Comparison of ENCODE assay signal across 1 cellular context in the genomic region with DNA sequence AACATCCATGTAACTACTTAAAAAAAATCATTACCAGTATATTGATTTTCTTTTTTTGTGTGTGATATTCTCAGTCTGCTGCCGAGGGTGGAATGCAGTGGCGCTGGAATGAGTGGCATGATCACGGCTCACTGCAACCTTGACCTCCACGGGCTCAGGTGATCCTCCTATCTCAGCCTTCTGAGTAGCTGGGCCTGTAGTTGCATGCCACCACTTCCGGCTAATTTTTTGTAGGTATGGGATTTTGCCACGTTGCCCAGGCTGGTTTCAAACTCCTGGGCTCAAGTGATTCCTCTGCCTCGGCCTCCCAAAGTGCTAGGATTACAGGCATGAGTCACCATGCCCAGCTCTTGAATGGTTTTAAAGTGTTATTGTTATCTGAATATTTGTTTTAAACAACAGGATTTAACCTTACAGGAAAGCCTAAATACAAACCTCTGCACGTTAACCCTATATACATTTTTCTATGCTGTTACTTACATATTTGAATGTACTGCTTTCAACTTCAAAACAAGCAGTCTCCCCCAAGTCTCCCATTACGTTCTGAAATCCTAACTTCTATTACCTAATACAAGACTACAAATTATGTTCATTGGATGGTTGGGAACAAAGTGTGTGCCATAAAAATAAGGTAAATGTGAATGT.
TF ChIP-seq lines count a peak whose summit lies in the region.

No MANE protein-coding gene starts in this region.

TF ChIP-seq in HepG2, 621 proteins besides CTCF, POLR2A, EP300 and RAD21 (continued from another document and continues in another):
- TF ChIP-seq, protein P1, sequence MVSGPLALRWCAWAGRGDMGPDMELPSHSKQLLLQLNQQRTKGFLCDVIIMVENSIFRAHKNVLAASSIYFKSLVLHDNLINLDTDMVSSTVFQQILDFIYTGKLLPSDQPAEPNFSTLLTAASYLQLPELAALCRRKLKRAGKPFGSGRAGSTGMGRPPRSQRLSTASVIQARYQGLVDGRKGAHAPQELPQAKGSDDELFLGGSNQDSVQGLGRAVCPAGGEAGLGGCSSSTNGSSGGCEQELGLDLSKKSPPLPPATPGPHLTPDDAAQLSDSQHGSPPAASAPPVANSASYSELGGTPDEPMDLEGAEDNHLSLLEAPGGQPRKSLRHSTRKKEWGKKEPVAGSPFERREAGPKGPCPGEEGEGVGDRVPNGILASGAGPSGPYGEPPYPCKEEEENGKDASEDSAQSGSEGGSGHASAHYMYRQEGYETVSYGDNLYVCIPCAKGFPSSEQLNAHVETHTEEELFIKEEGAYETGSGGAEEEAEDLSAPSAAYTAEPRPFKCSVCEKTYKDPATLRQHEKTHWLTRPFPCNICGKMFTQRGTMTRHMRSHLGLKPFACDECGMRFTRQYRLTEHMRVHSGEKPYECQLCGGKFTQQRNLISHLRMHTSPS (CRISPR knock-in tag; IDR thresholded peaks at IDR 0.05; ENCODE audit: low read depth) = peak; percentile 63; the same call in 1 of the 2 replicates
- TF ChIP-seq ZFP36L1 (CRISPR knock-in tag; IDR thresholded peaks at IDR 0.05) (no peak), TBX3 (IDR thresholded peaks at IDR 0.05; ENCODE audit: borderline replicate concordance) (0 out of 2 replicates have a peak, but pooled peaks have one; percentile 22), DNMT3B (CRISPR knock-in tag; conservative IDR thresholded peaks at IDR 0.05) (no peak), ZFX (CRISPR knock-in tag; IDR thresholded peaks at IDR 0.05; ENCODE audit: low read depth) (peak; percentile 75), ZFAT (CRISPR knock-in tag; conservative IDR thresholded peaks at IDR 0.05) (no peak), NFE2L2 (IDR thresholded peaks at IDR 0.05; ENCODE audit: low read length) (no peak), ZBTB21 (CRISPR knock-in tag; IDR thresholded peaks at IDR 0.05) (no peak), GFI1 (CRISPR knock-in tag; IDR thresholded peaks at IDR 0.05; ENCODE audit: borderline replicate concordance) (0 out of 2 replicates have a peak, but pooled peaks have one; percentile 19), ZNF550 (CRISPR knock-in tag; IDR thresholded peaks at IDR 0.05; ENCODE audit: borderline replicate concordance) (no peak), ZKSCAN1 (IDR thresholded peaks at IDR 0.05; ENCODE audit: low read length) (no peak), GABPA (IDR thresholded peaks at IDR 0.05; ENCODE audit: low read depth, low read length) (no peak), GABPA (CRISPR knock-in tag; IDR thresholded peaks at IDR 0.05; ENCODE audit: low read depth) (peak; percentile 78), ZSCAN31 (CRISPR knock-in tag; IDR thresholded peaks at IDR 0.05; ENCODE audit: low read depth) (no peak), ZNF33B (CRISPR knock-in tag; IDR thresholded peaks at IDR 0.05) (no peak), ZNF768 (CRISPR knock-in tag; IDR thresholded peaks at IDR 0.05) (no peak), SMAD3 (CRISPR knock-in tag; IDR thresholded peaks at IDR 0.05) (no peak), HNF4A (CRISPR knock-in tag; IDR thresholded peaks at IDR 0.05) (0 out of 2 replicates have a peak, but pooled peaks have one; percentile 27), ZNF598 (CRISPR knock-in tag; IDR thresholded peaks at IDR 0.05; ENCODE audit: borderline replicate concordance) (no peak), GABPB1 (CRISPR knock-in tag; IDR thresholded peaks at IDR 0.05) (peak; percentile 73), ZNF790 (CRISPR knock-in tag; IDR thresholded peaks at IDR 0.05; ENCODE audit: borderline replicate concordance) (no peak), SAP130 (CRISPR knock-in tag; IDR thresholded peaks at IDR 0.05; ENCODE audit: low read depth) (peak; percentile 54), YEATS4 (CRISPR knock-in tag; IDR thresholded peaks at IDR 0.05; ENCODE audit: borderline replicate concordance) (no peak), ZC3H13 (CRISPR knock-in tag; IDR thresholded peaks at IDR 0.05) (no peak), FOXJ3 (CRISPR knock-in tag; IDR thresholded peaks at IDR 0.05; ENCODE audit: borderline replicate concordance) (no peak), ZFP36L2 (CRISPR knock-in tag; IDR thresholded peaks at IDR 0.05) (no peak), REXO4 (CRISPR knock-in tag; IDR thresholded peaks at IDR 0.05; ENCODE audit: borderline replicate concordance) (no peak), ZNF101 (CRISPR knock-in tag; IDR thresholded peaks at IDR 0.05; ENCODE audit: borderline replicate concordance, low read depth) (no peak), ZNF672 (CRISPR knock-in tag; IDR thresholded peaks at IDR 0.05) (no peak), JDP2 (CRISPR knock-in tag; IDR thresholded peaks at IDR 0.05; ENCODE audit: borderline replicate concordance) (no peak), REPIN1 (CRISPR knock-in tag; IDR thresholded peaks at IDR 0.05; ENCODE audit: borderline replicate concordance, low read depth) (0 out of 2 replicates have a peak, but pooled peaks have one; percentile 44)
- TF ChIP-seq, protein P2, sequence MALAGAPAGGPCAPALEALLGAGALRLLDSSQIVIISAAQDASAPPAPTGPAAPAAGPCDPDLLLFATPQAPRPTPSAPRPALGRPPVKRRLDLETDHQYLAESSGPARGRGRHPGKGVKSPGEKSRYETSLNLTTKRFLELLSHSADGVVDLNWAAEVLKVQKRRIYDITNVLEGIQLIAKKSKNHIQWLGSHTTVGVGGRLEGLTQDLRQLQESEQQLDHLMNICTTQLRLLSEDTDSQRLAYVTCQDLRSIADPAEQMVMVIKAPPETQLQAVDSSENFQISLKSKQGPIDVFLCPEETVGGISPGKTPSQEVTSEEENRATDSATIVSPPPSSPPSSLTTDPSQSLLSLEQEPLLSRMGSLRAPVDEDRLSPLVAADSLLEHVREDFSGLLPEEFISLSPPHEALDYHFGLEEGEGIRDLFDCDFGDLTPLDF (CRISPR knock-in tag; IDR thresholded peaks at IDR 0.05) = no peak
- TF ChIP-seq, protein P3, sequence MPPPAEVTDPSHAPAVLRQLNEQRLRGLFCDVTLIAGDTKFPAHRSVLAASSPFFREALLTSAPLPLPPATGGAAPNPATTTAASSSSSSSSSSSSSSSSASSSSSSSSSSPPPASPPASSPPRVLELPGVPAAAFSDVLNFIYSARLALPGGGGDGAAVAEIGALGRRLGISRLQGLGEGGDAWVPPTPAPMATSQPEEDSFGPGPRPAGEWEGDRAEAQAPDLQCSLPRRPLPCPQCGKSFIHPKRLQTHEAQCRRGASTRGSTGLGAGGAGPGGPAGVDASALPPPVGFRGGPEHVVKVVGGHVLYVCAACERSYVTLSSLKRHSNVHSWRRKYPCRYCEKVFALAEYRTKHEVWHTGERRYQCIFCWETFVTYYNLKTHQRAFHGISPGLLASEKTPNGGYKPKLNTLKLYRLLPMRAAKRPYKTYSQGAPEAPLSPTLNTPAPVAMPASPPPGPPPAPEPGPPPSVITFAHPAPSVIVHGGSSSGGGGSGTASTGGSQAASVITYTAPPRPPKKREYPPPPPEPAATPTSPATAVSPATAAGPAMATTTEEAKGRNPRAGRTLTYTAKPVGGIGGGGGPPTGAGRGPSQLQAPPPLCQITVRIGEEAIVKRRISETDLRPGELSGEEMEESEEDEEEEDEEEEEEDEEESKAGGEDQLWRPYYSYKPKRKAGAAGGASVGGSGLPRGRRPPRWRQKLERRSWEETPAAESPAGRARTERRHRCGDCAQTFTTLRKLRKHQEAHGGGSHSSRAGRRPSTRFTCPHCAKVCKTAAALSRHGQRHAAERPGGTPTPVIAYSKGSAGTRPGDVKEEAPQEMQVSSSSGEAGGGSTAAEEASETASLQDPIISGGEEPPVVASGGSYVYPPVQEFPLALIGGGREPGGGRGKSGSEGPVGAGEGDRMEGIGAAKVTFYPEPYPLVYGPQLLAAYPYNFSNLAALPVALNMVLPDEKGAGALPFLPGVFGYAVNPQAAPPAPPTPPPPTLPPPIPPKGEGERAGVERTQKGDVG (CRISPR knock-in tag; IDR thresholded peaks at IDR 0.05; ENCODE audit: borderline replicate concordance) = no peak
- TF ChIP-seq, protein P4, sequence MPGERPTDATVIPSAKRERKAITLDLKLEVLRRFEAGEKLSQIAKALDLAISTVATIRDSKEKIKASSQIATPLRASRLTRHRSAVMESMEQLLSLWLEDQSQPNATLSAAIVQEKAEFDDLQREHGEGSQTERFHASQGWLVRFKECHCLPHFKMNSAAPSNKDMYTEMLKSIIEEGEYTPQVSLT (CRISPR knock-in tag; IDR thresholded peaks at IDR 0.05; ENCODE audit: borderline replicate concordance, low read depth) = no peak
- TF ChIP-seq, protein P5, sequence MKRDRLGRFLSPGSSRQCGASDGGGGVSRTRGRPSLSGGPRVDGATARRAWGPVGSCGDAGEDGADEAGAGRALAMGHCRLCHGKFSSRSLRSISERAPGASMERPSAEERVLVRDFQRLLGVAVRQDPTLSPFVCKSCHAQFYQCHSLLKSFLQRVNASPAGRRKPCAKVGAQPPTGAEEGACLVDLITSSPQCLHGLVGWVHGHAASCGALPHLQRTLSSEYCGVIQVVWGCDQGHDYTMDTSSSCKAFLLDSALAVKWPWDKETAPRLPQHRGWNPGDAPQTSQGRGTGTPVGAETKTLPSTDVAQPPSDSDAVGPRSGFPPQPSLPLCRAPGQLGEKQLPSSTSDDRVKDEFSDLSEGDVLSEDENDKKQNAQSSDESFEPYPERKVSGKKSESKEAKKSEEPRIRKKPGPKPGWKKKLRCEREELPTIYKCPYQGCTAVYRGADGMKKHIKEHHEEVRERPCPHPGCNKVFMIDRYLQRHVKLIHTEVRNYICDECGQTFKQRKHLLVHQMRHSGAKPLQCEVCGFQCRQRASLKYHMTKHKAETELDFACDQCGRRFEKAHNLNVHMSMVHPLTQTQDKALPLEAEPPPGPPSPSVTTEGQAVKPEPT (CRISPR knock-in tag; IDR thresholded peaks at IDR 0.05; ENCODE audit: low read depth) = no peak
- TF ChIP-seq, protein P6, sequence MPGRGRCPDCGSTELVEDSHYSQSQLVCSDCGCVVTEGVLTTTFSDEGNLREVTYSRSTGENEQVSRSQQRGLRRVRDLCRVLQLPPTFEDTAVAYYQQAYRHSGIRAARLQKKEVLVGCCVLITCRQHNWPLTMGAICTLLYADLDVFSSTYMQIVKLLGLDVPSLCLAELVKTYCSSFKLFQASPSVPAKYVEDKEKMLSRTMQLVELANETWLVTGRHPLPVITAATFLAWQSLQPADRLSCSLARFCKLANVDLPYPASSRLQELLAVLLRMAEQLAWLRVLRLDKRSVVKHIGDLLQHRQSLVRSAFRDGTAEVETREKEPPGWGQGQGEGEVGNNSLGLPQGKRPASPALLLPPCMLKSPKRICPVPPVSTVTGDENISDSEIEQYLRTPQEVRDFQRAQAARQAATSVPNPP (CRISPR knock-in tag; IDR thresholded peaks at IDR 0.05) = no peak
- TF ChIP-seq, protein P7, sequence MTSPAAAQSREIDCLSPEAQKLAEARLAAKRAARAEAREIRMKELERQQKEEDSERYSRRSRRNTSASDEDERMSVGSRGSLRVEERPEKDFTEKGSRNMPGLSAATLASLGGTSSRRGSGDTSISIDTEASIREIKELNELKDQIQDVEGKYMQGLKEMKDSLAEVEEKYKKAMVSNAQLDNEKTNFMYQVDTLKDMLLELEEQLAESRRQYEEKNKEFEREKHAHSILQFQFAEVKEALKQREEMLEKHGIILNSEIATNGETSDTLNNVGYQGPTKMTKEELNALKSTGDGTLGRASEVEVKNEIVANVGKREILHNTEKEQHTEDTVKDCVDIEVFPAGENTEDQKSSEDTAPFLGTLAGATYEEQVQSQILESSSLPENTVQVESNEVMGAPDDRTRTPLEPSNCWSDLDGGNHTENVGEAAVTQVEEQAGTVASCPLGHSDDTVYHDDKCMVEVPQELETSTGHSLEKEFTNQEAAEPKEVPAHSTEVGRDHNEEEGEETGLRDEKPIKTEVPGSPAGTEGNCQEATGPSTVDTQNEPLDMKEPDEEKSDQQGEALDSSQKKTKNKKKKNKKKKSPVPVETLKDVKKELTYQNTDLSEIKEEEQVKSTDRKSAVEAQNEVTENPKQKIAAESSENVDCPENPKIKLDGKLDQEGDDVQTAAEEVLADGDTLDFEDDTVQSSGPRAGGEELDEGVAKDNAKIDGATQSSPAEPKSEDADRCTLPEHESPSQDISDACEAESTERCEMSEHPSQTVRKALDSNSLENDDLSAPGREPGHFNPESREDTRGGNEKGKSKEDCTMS (CRISPR knock-in tag; conservative IDR thresholded peaks at IDR 0.05) = no peak
- TF ChIP-seq, protein P8, sequence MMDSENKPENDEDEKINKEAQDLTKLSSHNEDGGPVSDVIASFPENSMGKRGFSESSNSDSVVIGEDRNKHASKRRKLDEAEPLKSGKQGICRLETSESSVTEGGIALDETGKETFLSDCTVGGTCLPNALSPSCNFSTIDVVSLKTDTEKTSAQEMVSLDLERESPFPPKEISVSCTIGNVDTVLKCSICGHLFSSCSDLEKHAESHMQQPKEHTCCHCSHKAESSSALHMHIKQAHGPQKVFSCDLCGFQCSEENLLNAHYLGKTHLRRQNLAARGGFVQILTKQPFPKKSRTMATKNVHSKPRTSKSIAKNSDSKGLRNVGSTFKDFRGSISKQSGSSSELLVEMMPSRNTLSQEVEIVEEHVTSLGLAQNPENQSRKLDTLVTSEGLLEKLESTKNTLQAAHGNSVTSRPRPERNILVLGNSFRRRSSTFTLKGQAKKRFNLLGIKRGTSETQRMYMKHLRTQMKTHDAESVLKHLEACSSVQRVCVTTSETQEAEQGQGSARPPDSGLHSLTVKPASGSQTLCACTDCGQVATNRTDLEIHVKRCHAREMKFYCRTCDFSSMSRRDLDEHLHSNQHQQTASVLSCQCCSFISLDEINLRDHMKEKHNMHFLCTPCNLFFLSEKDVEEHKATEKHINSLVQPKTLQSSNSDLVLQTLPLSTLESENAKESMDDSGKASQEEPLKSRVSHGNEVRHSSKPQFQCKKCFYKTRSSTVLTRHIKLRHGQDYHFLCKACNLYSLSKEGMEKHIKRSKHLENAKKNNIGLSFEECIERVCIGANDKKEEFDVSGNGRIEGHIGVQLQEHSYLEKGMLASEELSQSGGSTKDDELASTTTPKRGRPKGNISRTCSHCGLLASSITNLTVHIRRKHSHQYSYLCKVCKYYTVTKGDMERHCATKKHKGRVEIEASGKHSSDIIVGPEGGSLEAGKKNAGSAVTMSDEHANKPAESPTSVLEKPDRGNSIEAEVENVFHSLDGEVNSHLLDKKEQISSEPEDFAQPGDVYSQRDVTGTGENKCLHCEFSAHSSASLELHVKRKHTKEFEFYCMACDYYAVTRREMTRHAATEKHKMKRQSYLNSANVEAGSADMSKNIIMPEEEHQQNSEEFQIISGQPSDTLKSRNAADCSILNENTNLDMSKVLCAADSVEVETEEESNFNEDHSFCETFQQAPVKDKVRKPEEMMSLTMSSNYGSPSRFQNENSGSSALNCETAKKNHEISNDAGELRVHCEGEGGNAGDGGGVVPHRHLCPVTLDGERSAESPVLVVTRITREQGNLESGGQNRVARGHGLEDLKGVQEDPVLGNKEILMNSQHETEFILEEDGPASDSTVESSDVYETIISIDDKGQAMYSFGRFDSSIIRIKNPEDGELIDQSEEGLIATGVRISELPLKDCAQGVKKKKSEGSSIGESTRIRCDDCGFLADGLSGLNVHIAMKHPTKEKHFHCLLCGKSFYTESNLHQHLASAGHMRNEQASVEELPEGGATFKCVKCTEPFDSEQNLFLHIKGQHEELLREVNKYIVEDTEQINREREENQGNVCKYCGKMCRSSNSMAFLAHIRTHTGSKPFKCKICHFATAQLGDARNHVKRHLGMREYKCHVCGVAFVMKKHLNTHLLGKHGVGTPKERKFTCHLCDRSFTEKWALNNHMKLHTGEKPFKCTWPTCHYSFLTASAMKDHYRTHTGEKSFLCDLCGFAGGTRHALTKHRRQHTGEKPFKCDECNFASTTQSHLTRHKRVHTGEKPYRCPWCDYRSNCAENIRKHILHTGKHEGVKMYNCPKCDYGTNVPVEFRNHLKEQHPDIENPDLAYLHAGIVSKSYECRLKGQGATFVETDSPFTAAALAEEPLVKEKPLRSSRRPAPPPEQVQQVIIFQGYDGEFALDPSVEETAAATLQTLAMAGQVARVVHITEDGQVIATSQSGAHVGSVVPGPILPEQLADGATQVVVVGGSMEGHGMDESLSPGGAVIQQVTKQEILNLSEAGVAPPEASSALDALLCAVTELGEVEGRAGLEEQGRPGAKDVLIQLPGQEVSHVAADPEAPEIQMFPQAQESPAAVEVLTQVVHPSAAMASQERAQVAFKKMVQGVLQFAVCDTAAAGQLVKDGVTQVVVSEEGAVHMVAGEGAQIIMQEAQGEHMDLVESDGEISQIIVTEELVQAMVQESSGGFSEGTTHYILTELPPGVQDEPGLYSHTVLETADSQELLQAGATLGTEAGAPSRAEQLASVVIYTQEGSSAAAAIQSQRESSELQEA (CRISPR knock-in tag; IDR thresholded peaks at IDR 0.05; ENCODE audit: not compliant biosample characterization) = no peak
